ENCODE assay signal across 9 cellular contexts in the genomic region with DNA sequence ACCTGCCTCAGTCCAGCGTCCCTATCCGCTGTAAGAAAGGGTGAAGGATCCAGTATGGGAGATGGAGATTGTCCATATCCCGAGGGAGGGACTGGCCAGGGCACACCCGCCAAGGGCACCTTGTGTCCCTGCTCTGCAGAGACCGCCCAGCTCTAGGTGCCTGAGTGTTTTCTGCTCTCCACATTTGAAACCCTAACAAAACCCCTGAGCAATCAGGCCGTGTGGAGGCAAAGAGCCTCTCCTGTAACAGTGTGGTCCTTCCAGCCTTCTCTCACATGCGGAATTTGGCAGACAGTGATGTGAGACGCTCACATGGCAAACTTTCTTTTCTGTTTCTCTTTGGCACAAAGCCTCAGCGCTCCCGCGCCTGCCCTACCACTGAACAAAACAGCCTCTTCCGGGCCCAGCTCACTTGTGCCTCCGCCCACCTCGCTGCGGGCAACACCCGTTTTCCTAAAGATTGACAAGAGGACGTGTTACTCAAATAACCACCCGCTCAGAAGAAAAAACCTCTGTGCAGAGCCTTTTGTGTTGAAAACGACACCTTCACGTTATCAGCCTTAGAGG.
DNase-seq lines count a peak whose midpoint lies in the region; ATAC-seq and TF ChIP-seq lines count a peak whose summit lies in the region.
"Had no signal": no experiment of that assay in that cellular context is flagged by ENCODE, and none has a peak within 500 bp of the region (broad histone marks: within the 10 kb centered on the region; RNA-seq: fewer than 3 reads in every experiment).

No MANE protein-coding gene starts in this region.

- no peaks in the 10 kb centered on the region for H4K20me1 ChIP-seq in PC-3 (ENCODE audit: low read length)

- H2AFZ ChIP-seq in PC-3 (ENCODE audit: low read length), result peak overlapping the region; percentile 70

- H3K79me2 ChIP-seq in PC-3 (ENCODE audit: low read length), result no peaks in the 10 kb centered on the region

- ATAC-seq in PC-3, result peak; percentile 97
- ATAC-seq in GM18511 (IDR thresholded peaks at IDR 0.05; ENCODE audit: unreplicated experiment), result no peak

- intact Hi-C loops in PC-3 (cut with micrococcal nuclease), result no loop called here

- H3K4me1 ChIP-seq in PC-3 (ENCODE audit: insufficient read depth, low read length) (no peaks in the 10 kb centered on the region; the same call in 1 of the 2 replicates), liver (ENCODE audit: control insufficient read depth in 4 of 4, insufficient read depth in 4 of 4, low read length in 3 of 4) (peaks cover 0 to 19% (median 10%) of the 10 kb centered on the region in 4 donors)

- H3K9me3 Mint-ChIP-seq in HFFc6, result peaks cover 60% of the 10 kb centered on the region

- CTCF ChIA-PET in PC-3 (lab: Charles Lee), result no interaction called here

- H3K36me3 ChIP-seq in PC-3 (ENCODE audit: low read depth, low read length), result no peaks in the 10 kb centered on the region
- no peaks in the 10 kb centered on the region for H3K36me3 ChIP-seq in liver (ENCODE audit: control insufficient read depth in 4 of 4, insufficient read depth in 3 of 4, low read depth in 1 of 4, low read length in 3 of 4)
- H3K36me3 ChIP-seq: cardiac muscle cell had no signal

- no peaks in the 10 kb centered on the region for H3K9me3 ChIP-seq in PC-3 (ENCODE audit: low read length)
- H3K9me3 ChIP-seq in liver (ENCODE audit: control insufficient read depth in 4 of 4, low read length in 3 of 4), result no peaks in the 10 kb centered on the region

- TF ChIP-seq CTCF in PC-3 (conservative IDR thresholded peaks at IDR 0.05; ENCODE audit: low read depth, low read length) (no peak), liver (IDR thresholded peaks at IDR 0.05; ENCODE audit: low read depth, low read length, missing input control) (no peak), HFFc6 (IDR thresholded peaks at IDR 0.05) (no peak)

- no peak overlapping the region for H3K27ac Mint-ChIP-seq in HFFc6

- H3K27ac ChIP-seq in PC-3 (ENCODE audit: low read length), result no peak overlapping the region
- H3K27ac ChIP-seq in liver (ENCODE audit: low read depth in 1 of 2, low read length in 2 of 2), result no peak overlapping the region
- H3K27ac ChIP-seq: cardiac muscle cell had no signal

- H3K4me3 ChIP-seq in PC-3 (ENCODE audit: low read length), result peak overlapping the region; percentile 58
- H3K4me3 ChIP-seq in liver (ENCODE audit: low read depth in 1 of 3, low read length in 3 of 3), result peak overlapping the region in 1 of 3 donors; percentile 23
- H3K4me3 ChIP-seq: cardiac muscle cell had no signal

- H3K27me3 Mint-ChIP-seq in HFFc6 (ENCODE audit: insufficient read depth), result peaks cover 8% of the 10 kb centered on the region; the same call in 1 of the 2 replicates

- no peak overlapping the region for H3K4me3 Mint-ChIP-seq in HFFc6

- no peak for TF ChIP-seq RAD21 in liver (IDR thresholded peaks at IDR 0.05)

- no TSS peak for BruUV-seq in PC-3 (replicated peaks; lab: Mats Ljungman, UMichigan)

- WGBS in liver, result 26% methylated on average over 20 of the region's 20 CpGs

- H3K36me3 Mint-ChIP-seq in HFFc6 (ENCODE audit: low read depth), result peaks cover 8% of the 10 kb centered on the region

- no peaks in the 10 kb centered on the region for H3K4me1 Mint-ChIP-seq in HFFc6 (ENCODE audit: low read depth)

- H3K9me2 ChIP-seq in PC-3 (replicated peaks; ENCODE audit: low read length), result no peaks in the 10 kb centered on the region

- H3K4me2 ChIP-seq in PC-3 (ENCODE audit: low read length), result peak overlapping the region; percentile 80

- H3K27me3 ChIP-seq in PC-3 (ENCODE audit: low read length), result no peaks in the 10 kb centered on the region
- no peaks in the 10 kb centered on the region for H3K27me3 ChIP-seq in liver (ENCODE audit: control insufficient read depth in 4 of 4, insufficient read depth in 4 of 4, low read length in 3 of 4)
- H3K27me3 ChIP-seq: cardiac muscle cell had no signal

- H3K9ac ChIP-seq in PC-3 (ENCODE audit: low read length) (peak overlapping the region; percentile 18), liver (ENCODE audit: low read depth in 1 of 2, low read length in 2 of 2) (no peak overlapping the region)

- POLR2A ChIA-PET in PC-3 (lab: Charles Lee; ENCODE audit: unreplicated experiment), result no interaction called here

- peak; percentile 79 for DNase-seq in ELF-1 (ENCODE audit: low read depth, low spot score)
- DNase-seq in PC-3, result peak; percentile 74
- DNase-seq in activated T-helper 9 cell treated with anti-CD3 and anti-CD28 coated beads, Interleukin-2, amount 50 U/mL, for 16 hours (ENCODE audit: low read depth), result peak; percentile 20
- peak; percentile 51 to 63 (median 60) for DNase-seq in stimulated activated CD4-positive, alpha-beta T cell treated with anti-CD3 and anti-CD28 coated beads, TNF-alpha, amount 100 ng/mL, for 4 hours (ENCODE audit: low read depth in 3 of 3)
- no peak for DNase-seq in HFFc6
- no peak for DNase-seq in HK-2 (ENCODE audit: unreplicated experiment)

- no peaks in the 10 kb centered on the region for H3F3A ChIP-seq in PC-3 (ENCODE audit: low read length, unreplicated experiment)

TF ChIP-seq in liver, 16 proteins besides CTCF, POLR2A, EP300 and RAD21:
- TF ChIP-seq, protein P1, sequence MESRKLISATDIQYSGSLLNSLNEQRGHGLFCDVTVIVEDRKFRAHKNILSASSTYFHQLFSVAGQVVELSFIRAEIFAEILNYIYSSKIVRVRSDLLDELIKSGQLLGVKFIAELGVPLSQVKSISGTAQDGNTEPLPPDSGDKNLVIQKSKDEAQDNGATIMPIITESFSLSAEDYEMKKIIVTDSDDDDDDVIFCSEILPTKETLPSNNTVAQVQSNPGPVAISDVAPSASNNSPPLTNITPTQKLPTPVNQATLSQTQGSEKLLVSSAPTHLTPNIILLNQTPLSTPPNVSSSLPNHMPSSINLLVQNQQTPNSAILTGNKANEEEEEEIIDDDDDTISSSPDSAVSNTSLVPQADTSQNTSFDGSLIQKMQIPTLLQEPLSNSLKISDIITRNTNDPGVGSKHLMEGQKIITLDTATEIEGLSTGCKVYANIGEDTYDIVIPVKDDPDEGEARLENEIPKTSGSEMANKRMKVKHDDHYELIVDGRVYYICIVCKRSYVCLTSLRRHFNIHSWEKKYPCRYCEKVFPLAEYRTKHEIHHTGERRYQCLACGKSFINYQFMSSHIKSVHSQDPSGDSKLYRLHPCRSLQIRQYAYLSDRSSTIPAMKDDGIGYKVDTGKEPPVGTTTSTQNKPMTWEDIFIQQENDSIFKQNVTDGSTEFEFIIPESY (IDR thresholded peaks at IDR 0.05), result no peak
- peak; percentile 11 for TF ChIP-seq SP1 (IDR thresholded peaks at IDR 0.05)

Comparison
In these comparisons a context has a peak if more than half of its experiments do, and no peak if none do; other contexts are left out.
1. DNase-seq: peak in ELF-1 (single experiment), PC-3 (single experiment), activated T-helper 9 cell treated with anti-CD3 and anti-CD28 coated beads, Interleukin-2, amount 50 U/mL, for 16 hours (single experiment) and stimulated activated CD4-positive, alpha-beta T cell treated with anti-CD3 and anti-CD28 coated beads, TNF-alpha, amount 100 ng/mL, for 4 hours (3 of 3); none in HFFc6 (single experiment) and HK-2 (single experiment).